In the genomic region with DNA sequence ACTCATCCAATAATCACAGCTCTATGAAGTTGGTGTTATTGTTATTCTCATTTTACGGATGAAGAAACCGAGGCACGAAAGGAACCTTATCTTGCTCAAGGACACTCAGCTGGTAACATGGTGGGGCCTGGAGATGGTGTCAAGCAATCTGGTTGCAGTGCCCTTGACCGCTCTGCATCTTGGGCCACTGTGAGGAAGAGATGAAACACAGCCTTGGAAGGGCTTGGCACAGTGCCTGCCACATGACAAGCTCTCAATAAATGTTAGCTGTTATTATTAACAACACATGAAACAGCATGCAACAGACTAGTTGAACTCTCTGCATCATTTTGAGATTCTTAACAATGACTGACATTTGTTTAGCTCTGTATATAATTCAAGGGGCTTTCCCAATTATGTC, we compare ENCODE assay signal across 22 cellular contexts. TPM values are rescaled to one million over a fixed set of nuclear protein-coding genes. Genes with fewer than 3 reads are reported as not detected.
A peak's percentile ranks its signal among the peaks of the same experiment; 100 is the strongest.
DNase-seq lines count a peak whose midpoint lies in the region; ATAC-seq and TF ChIP-seq lines count a peak whose summit lies in the region.
"Had no signal": no experiment of that assay in that cellular context is flagged by ENCODE, and none has a peak within 500 bp of the region (broad histone marks: within the 10 kb centered on the region; RNA-seq: fewer than 3 reads in every experiment).

No MANE protein-coding gene starts in this region.

- H3K36me3 Mint-ChIP-seq in activated CD8-positive, alpha-beta T cell treated with anti-CD3 and anti-CD28 coated beads, Interleukin-2, amount 10 ng/mL, durations not matched to agents 7 days and 5 days (ENCODE audit: low read depth): no peaks in the 10 kb centered on the region
- H3K36me3 Mint-ChIP-seq in activated CD8-positive, alpha-beta T cell treated with anti-CD3 and anti-CD28 coated beads for 36 hours (ENCODE audit: low read depth): no peaks in the 10 kb centered on the region
- no peaks in the 10 kb centered on the region for H3K36me3 Mint-ChIP-seq in type B pancreatic cell
- H3K36me3 Mint-ChIP-seq: activated naive CD4-positive, alpha-beta T cell treated with anti-CD3 and anti-CD28 coated beads, Interleukin-2, amount 50 U/mL, for 72 hours had no signal

- no peaks in the 10 kb centered on the region for H3K4me1 ChIP-seq in RWPE2 (ENCODE audit: insufficient read depth, poor library complexity, severe bottlenecking)
- H3K4me1 ChIP-seq: ascending aorta, HAP-1, thyroid gland had no signal

- intact Hi-C loops in activated CD8-positive, alpha-beta T cell treated with anti-CD3 and anti-CD28 coated beads for 36 hours (cut with micrococcal nuclease): no loop called here

- H3K27me3 ChIP-seq in RWPE2 (ENCODE audit: insufficient read depth, poor library complexity, severe bottlenecking): peaks cover 36% of the 10 kb centered on the region
- H3K27me3 ChIP-seq: ascending aorta, thyroid gland had no signal

- TF ChIP-seq CTCF in activated CD8-positive, alpha-beta T cell treated with anti-CD3 and anti-CD28 coated beads for 36 hours (IDR thresholded peaks at IDR 0.05): no peak
- TF ChIP-seq CTCF in RWPE2 (IDR thresholded peaks at IDR 0.05; ENCODE audit: poor library complexity, severe bottlenecking) (no peak), type B pancreatic cell (conservative IDR thresholded peaks at IDR 0.05) (no peak)

- H3K27ac Mint-ChIP-seq in activated CD8-positive, alpha-beta T cell treated with anti-CD3 and anti-CD28 coated beads, Interleukin-2, amount 10 ng/mL, durations not matched to agents 7 days and 5 days: no peak overlapping the region
- H3K27ac Mint-ChIP-seq in activated CD8-positive, alpha-beta T cell treated with anti-CD3 and anti-CD28 coated beads for 36 hours: no peak overlapping the region
- H3K27ac Mint-ChIP-seq in type B pancreatic cell: no peak overlapping the region
- H3K27ac Mint-ChIP-seq: activated naive CD4-positive, alpha-beta T cell treated with anti-CD3 and anti-CD28 coated beads, Interleukin-2, amount 50 U/mL, for 72 hours; activated T-helper 1 cell treated with anti-CD3 and anti-CD28 coated beads, Interleukin-12 subunit alpha, Interleukin-12 subunit beta, Interleukin-2, Interleukin-4 antibody, amounts not matched to agents 30 ng/mL and 10 ng/mL and 1 ng/mL, durations not matched to agents 14 hours and 24 hours and 36 hours; immature natural killer cell; stimulated activated naive CD8-positive, alpha-beta T cell treated with anti-CD3 and anti-CD28 coated beads, Interleukin-15, Interleukin-2, amounts not matched to agents 100 ng/mL and 50 ng/mL, for 24 hours had no signal

- peaks cover 74% of the 10 kb centered on the region for H3K27me3 Mint-ChIP-seq in activated CD8-positive, alpha-beta T cell treated with anti-CD3 and anti-CD28 coated beads, Interleukin-2, amount 10 ng/mL, durations not matched to agents 7 days and 5 days (ENCODE audit: low read depth)
- peaks cover 32% of the 10 kb centered on the region for H3K27me3 Mint-ChIP-seq in activated CD8-positive, alpha-beta T cell treated with anti-CD3 and anti-CD28 coated beads for 36 hours
- H3K27me3 Mint-ChIP-seq in type B pancreatic cell: peaks cover 53% of the 10 kb centered on the region

- POLR2A ChIA-PET in activated CD8-positive, alpha-beta T cell treated with anti-CD3 and anti-CD28 coated beads, Interleukin-2, amount 10 ng/mL, durations not matched to agents 7 days and 5 days (lab: Charles Lee): no interaction called here
- POLR2A ChIA-PET in activated CD8-positive, alpha-beta T cell treated with anti-CD3 and anti-CD28 coated beads for 36 hours (lab: Charles Lee): no interaction called here

- no peaks in the 10 kb centered on the region for H3K9me3 ChIP-seq in RWPE2 (ENCODE audit: severe bottlenecking)
- H3K9me3 ChIP-seq: ascending aorta, HAP-1, lower lobe of right lung, thyroid gland had no signal

- CTCF ChIA-PET in activated CD8-positive, alpha-beta T cell treated with anti-CD3 and anti-CD28 coated beads, Interleukin-2, amount 10 ng/mL, durations not matched to agents 7 days and 5 days (lab: Charles Lee): interaction anchor here (1.0 to 1.3 kb wide), 5 partner anchors 9 to 190 kb away, joined by 3 to 5 read pairs (median 3); no protein-coding TSS in a partner anchor
- CTCF ChIA-PET in activated CD8-positive, alpha-beta T cell treated with anti-CD3 and anti-CD28 coated beads for 36 hours (lab: Charles Lee): interaction anchor here (1.7 kb wide), 1 partner anchor 10 kb away, joined by 6 read pairs; no protein-coding TSS in a partner anchor

- peak; percentile 5 for DNase-seq in activated CD8-positive, alpha-beta T cell treated with anti-CD3 and anti-CD28 coated beads, Interleukin-2, amount 10 ng/mL, durations not matched to agents 7 days and 5 days
- no peak for DNase-seq in activated CD8-positive, alpha-beta T cell treated with anti-CD3 and anti-CD28 coated beads for 36 hours
- peak; percentile 42 for DNase-seq in RWPE2 (ENCODE audit: low spot score)
- peak; percentile 29 for DNase-seq in left kidney (ENCODE audit: low read depth, low spot score)
- peak; percentile 22 for DNase-seq in type B pancreatic cell (ENCODE audit: extremely low spot score, unreplicated experiment)
- no peak for DNase-seq in NCI-H2107 treated with DMSO at 0.1 percent for 48 hours (lab: John Stamatoyannopoulos, UW; ENCODE audit: unreplicated experiment)
- DNase-seq in NOMO-1 treated with dmso at 0.1 percent for 144 hours (lab: John Stamatoyannopoulos, UW; ENCODE audit: unreplicated experiment): no peak
- DNase-seq: immature natural killer cell; lower lobe of right lung; NCI-H1436; NCI-H524 treated with DMSO at 0.1 percent for 48 hours; stimulated activated CD4-positive, alpha-beta T cell treated with anti-CD3 and anti-CD28 coated beads, Interleukin-4, amount 100 ng/mL, for 1 hour; thyroid gland had no signal

- H3K4me1 Mint-ChIP-seq in activated CD8-positive, alpha-beta T cell treated with anti-CD3 and anti-CD28 coated beads, Interleukin-2, amount 10 ng/mL, durations not matched to agents 7 days and 5 days (ENCODE audit: low read depth): no peaks in the 10 kb centered on the region
- no peaks in the 10 kb centered on the region for H3K4me1 Mint-ChIP-seq in activated CD8-positive, alpha-beta T cell treated with anti-CD3 and anti-CD28 coated beads for 36 hours (ENCODE audit: low read depth)
- H3K4me1 Mint-ChIP-seq in type B pancreatic cell (ENCODE audit: unreplicated experiment): no peaks in the 10 kb centered on the region
- H3K4me1 Mint-ChIP-seq: central memory CD8-positive, alpha-beta T cell; immature natural killer cell had no signal

- no peak overlapping the region for H3K27ac ChIP-seq in RWPE2 (ENCODE audit: poor library complexity, severe bottlenecking)
- H3K27ac ChIP-seq: ascending aorta, hepatocyte, lower lobe of right lung, RWPE1, thyroid gland had no signal

- H3K4me3 ChIP-seq in RWPE2 (ENCODE audit: severe bottlenecking): no peak overlapping the region
- H3K4me3 ChIP-seq: ascending aorta, HAP-1, hepatocyte, lower lobe of right lung, thyroid gland had no signal

- H3K9me3 Mint-ChIP-seq in activated CD8-positive, alpha-beta T cell treated with anti-CD3 and anti-CD28 coated beads, Interleukin-2, amount 10 ng/mL, durations not matched to agents 7 days and 5 days (ENCODE audit: insufficient read depth): no peaks in the 10 kb centered on the region
- H3K9me3 Mint-ChIP-seq in activated CD8-positive, alpha-beta T cell treated with anti-CD3 and anti-CD28 coated beads for 36 hours: no peaks in the 10 kb centered on the region
- H3K9me3 Mint-ChIP-seq in type B pancreatic cell: no peaks in the 10 kb centered on the region
- H3K9me3 Mint-ChIP-seq: activated naive CD4-positive, alpha-beta T cell treated with anti-CD3 and anti-CD28 coated beads, Interleukin-2, amount 50 U/mL, for 72 hours; activated T-helper 1 cell treated with anti-CD3 and anti-CD28 coated beads, Interleukin-12 subunit alpha, Interleukin-12 subunit beta, Interleukin-2, Interleukin-4 antibody, amounts not matched to agents 30 ng/mL and 10 ng/mL and 1 ng/mL, durations not matched to agents 14 hours and 24 hours and 36 hours; central memory CD8-positive, alpha-beta T cell; immature natural killer cell; stimulated activated naive CD8-positive, alpha-beta T cell treated with anti-CD3 and anti-CD28 coated beads, Interleukin-15, Interleukin-2, amounts not matched to agents 100 ng/mL and 50 ng/mL, for 24 hours had no signal

- ATAC-seq in activated CD8-positive, alpha-beta T cell treated with anti-CD3 and anti-CD28 coated beads, Interleukin-2, amount 10 ng/mL, durations not matched to agents 7 days and 5 days: no peak
- no peak for ATAC-seq in activated CD8-positive, alpha-beta T cell treated with anti-CD3 and anti-CD28 coated beads for 36 hours
- ATAC-seq in RWPE2 (ENCODE audit: low read depth) (peak; percentile 19; the same call in 1 of the 3 replicates), GM18520 (IDR thresholded peaks at IDR 0.05; ENCODE audit: unreplicated experiment) (no peak)
- ATAC-seq: activated naive CD4-positive, alpha-beta T cell treated with anti-CD3 and anti-CD28 coated beads, Interleukin-2, amount 50 U/mL, for 72 hours; lower lobe of right lung had no signal

- no peaks in the 10 kb centered on the region for H3K36me3 ChIP-seq in RWPE2 (ENCODE audit: low read depth)
- H3K36me3 ChIP-seq: ascending aorta, HAP-1, lower lobe of right lung, thyroid gland had no signal

- H3K4me3 Mint-ChIP-seq in activated CD8-positive, alpha-beta T cell treated with anti-CD3 and anti-CD28 coated beads, Interleukin-2, amount 10 ng/mL, durations not matched to agents 7 days and 5 days: no peak overlapping the region
- H3K4me3 Mint-ChIP-seq in activated CD8-positive, alpha-beta T cell treated with anti-CD3 and anti-CD28 coated beads for 36 hours: no peak overlapping the region
- H3K4me3 Mint-ChIP-seq in type B pancreatic cell: no peak overlapping the region
- H3K4me3 Mint-ChIP-seq: activated T-helper 1 cell treated with anti-CD3 and anti-CD28 coated beads, Interleukin-12 subunit alpha, Interleukin-12 subunit beta, Interleukin-2, Interleukin-4 antibody, amounts not matched to agents 30 ng/mL and 10 ng/mL and 1 ng/mL, durations not matched to agents 14 hours and 24 hours and 36 hours; central memory CD8-positive, alpha-beta T cell; immature natural killer cell; stimulated activated naive CD8-positive, alpha-beta T cell treated with anti-CD3 and anti-CD28 coated beads, Interleukin-15, Interleukin-2, amounts not matched to agents 100 ng/mL and 50 ng/mL, for 24 hours had no signal

RNA-seq across cellular contexts. Expression of gene ITGA11, which starts 10.1 kb away (rescaled TPM):
- under 1 TPM; 0.18 to 0.39 TPM for total RNA-seq in activated CD8-positive, alpha-beta T cell treated with anti-CD3 and anti-CD28 coated beads, Interleukin-2, amount 10 ng/mL, durations not matched to agents 7 days and 5 days
- total RNA-seq in activated CD8-positive, alpha-beta T cell treated with anti-CD3 and anti-CD28 coated beads for 36 hours: 1 to 10 TPM; 1.7 to 3.6 TPM
- 0.26 and 0.92 TPM in 2 replicates for total RNA-seq in type B pancreatic cell (ENCODE audit: low replicate concordance)

Comparison
In these comparisons a context has a peak if more than half of its experiments do, and no peak if none do; other contexts are left out.
1. DNase-seq: peak in activated CD8-positive, alpha-beta T cell treated with anti-CD3 and anti-CD28 coated beads, Interleukin-2, amount 10 ng/mL, durations not matched to agents 7 days and 5 days (single experiment), RWPE2 (single experiment), left kidney (single experiment) and type B pancreatic cell (single experiment); none in activated CD8-positive, alpha-beta T cell treated with anti-CD3 and anti-CD28 coated beads for 36 hours (single experiment), NCI-H2107 treated with DMSO at 0.1 percent for 48 hours (single experiment) and NOMO-1 treated with dmso at 0.1 percent for 144 hours (single experiment).